17 cellular contexts compared by ENCODE assay signal in the genomic region with DNA sequence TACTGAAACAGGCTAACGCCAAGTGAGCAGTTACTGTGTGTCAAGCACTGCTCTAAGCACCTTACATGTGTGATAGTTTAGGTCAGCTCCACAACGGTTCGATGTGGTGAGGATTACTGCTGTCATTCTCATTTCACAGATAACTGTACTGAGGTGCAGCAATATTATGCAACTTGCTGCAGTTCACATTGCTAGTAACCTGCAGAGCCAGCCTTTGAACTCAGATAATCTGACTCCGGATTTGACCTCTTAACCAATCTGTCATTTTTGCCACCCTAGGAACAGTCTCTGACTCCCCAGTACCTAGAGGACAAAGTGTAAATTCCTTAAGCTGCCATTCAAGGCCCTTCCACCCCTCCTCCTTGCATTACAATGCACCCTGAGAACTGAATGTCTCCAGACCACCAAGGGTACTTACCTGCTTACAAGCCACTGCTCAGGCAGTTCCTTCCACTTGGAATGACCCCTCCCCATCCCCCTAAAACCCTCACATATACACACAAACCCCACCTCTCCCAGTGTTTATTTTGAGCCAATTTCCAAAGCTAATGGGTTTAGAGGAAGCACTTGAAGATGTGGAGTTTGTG. TPM values are rescaled to one million over a fixed set of nuclear protein-coding genes. Genes with fewer than 3 reads are reported as not detected.
DNase-seq lines count a peak whose midpoint lies in the region; ATAC-seq, FAIRE-seq and TF ChIP-seq lines count a peak whose summit lies in the region.
"Had no signal": no experiment of that assay in that cellular context is flagged by ENCODE, and none has a peak within 500 bp of the region (broad histone marks: within the 10 kb centered on the region; RNA-seq: fewer than 3 reads in every experiment).

No MANE protein-coding gene starts in this region.

- H4K5ac ChIP-seq in H9 (ENCODE audit: insufficient read length, low read depth, low read length): no peak overlapping the region
- no peak overlapping the region for H4K5ac ChIP-seq in H1 (ENCODE audit: insufficient read length, low read depth, low read length)

- H2AFZ ChIP-seq in H9 (ENCODE audit: low read length) (no peak overlapping the region), H1 (ENCODE audit: low read length) (no peak overlapping the region)
- H2AFZ ChIP-seq: GM23248 had no signal

- TF ChIP-seq EP300 in H1 (IDR thresholded peaks at IDR 0.05; ENCODE audit: borderline replicate concordance in 1 of 2, low read depth in 2 of 2, low read length in 2 of 2): no peak

- H3K27ac ChIP-seq in H9 (ENCODE audit: insufficient read length, low read depth, low read length): no peak overlapping the region
- no peak overlapping the region for H3K27ac ChIP-seq in H1 (ENCODE audit: low read depth, low read length)
- H3K27ac ChIP-seq in kidney (ENCODE audit: low read depth in 2 of 2, low read length in 2 of 2): no peak overlapping the region
- H3K27ac ChIP-seq: GM23248, HL-60 had no signal

- no peak overlapping the region for H4K8ac ChIP-seq in H9 (replicated peaks; ENCODE audit: insufficient read length, low read depth, low read length)
- no peak overlapping the region for H4K8ac ChIP-seq in H1 (ENCODE audit: extremely low read depth, insufficient read depth, low read length)

- no peak overlapping the region for H2AK5ac ChIP-seq in H9 (ENCODE audit: insufficient read length, low read length)
- H2AK5ac ChIP-seq in H1 (ENCODE audit: low read depth, low read length): no peak overlapping the region

- no peak for TF ChIP-seq RAD21 in H1 (IDR thresholded peaks at IDR 0.05 in 1 of 2, conservative IDR thresholded peaks at IDR 0.05 in 1 of 2; ENCODE audit: low read depth in 2 of 2, low read length in 2 of 2)

- WGBS in H9 (ENCODE audit: extremely low coverage, insufficient read length, low lambda C conversion rate): no CpG with 5 or more reads among the region's 4 CpGs
- WGBS in H1 (ENCODE audit: extremely low coverage in 1 of 2, insufficient coverage in 1 of 2, insufficient read length in 1 of 2, insufficient replicate concordance in 2 of 2, low coverage in 1 of 2, low lambda C conversion rate in 2 of 2, missing lambda C conversion rate in 1 of 2), 2 experiments: 75% methylated on average over 4 of the region's 4 CpGs; no CpG with 5 or more reads in 1 of the 2 experiments

- H3K23me2 ChIP-seq in H9 (ENCODE audit: insufficient read length, low read depth, low read length, poor library complexity, severe bottlenecking) (no peaks in the 10 kb centered on the region), H1 (ENCODE audit: low read depth, low read length) (no peaks in the 10 kb centered on the region)

- H2BK20ac ChIP-seq in H9 (ENCODE audit: low read depth, low read length, poor library complexity, severe bottlenecking): no peak overlapping the region
- no peak overlapping the region for H2BK20ac ChIP-seq in H1 (ENCODE audit: low read length)

- H3K36me3 ChIP-seq in H1 (ENCODE audit: control insufficient read depth in 2 of 4, insufficient read depth in 4 of 4, low read length in 3 of 4) (no peaks in the 10 kb centered on the region), kidney (ENCODE audit: control insufficient read depth in 1 of 2, insufficient read depth in 2 of 2, low read length in 2 of 2) (no peaks in the 10 kb centered on the region)

- H3K4me2 ChIP-seq in H9 (ENCODE audit: insufficient read depth, insufficient read length, low read length) (no peak overlapping the region), H1 (ENCODE audit: insufficient read depth in 1 of 2, low read depth in 2 of 2, low read length in 2 of 2) (peak overlapping the region; percentile 13 to 20; a peak in 2 of 4 replicates)

- H3K4me3 ChIP-seq in H1 (ENCODE audit: extremely low read depth in 1 of 4, insufficient read depth in 2 of 4, low read depth in 3 of 4, low read length in 4 of 4) (no peak overlapping the region), kidney (ENCODE audit: low read length in 2 of 2) (no peak overlapping the region)
- H3K4me3 ChIP-seq: GM23248, K562 had no signal

- H3K79me1 ChIP-seq in H9 (ENCODE audit: insufficient read depth, low read depth, low read length, poor library complexity, severe bottlenecking): no peaks in the 10 kb centered on the region
- no peaks in the 10 kb centered on the region for H3K79me1 ChIP-seq in H1 (ENCODE audit: low read depth, low read length)

- H3K4ac ChIP-seq in H9 (ENCODE audit: low read depth, low read length): no peak overlapping the region
- no peak overlapping the region for H3K4ac ChIP-seq in H1 (replicated peaks; ENCODE audit: insufficient read length, low read depth, low read length)

- H3K18ac ChIP-seq in H9 (ENCODE audit: insufficient read length, low read depth, low read length) (no peak overlapping the region), H1 (ENCODE audit: extremely low read depth, low read length) (no peak overlapping the region; the same call in 1 of the 2 replicates)

- H2BK5ac ChIP-seq in H9 (ENCODE audit: insufficient read length, low read length): no peak overlapping the region
- no peak overlapping the region for H2BK5ac ChIP-seq in H1 (ENCODE audit: low read depth, low read length)

- no peak overlapping the region for H3K56ac ChIP-seq in H9 (ENCODE audit: insufficient read length, low read depth, low read length)
- no peak overlapping the region for H3K56ac ChIP-seq in H1 (replicated peaks; ENCODE audit: insufficient read length, low read depth, low read length)

- intact Hi-C loops in kidney (cut with DNase I): no loop called here

- no peak for TF ChIP-seq POLR2A in H1 (IDR thresholded peaks at IDR 0.05; ENCODE audit: control extremely low read depth in 1 of 2, low read depth in 2 of 2, low read length in 2 of 2)

- H3K4me1 Mint-ChIP-seq in H9: peaks cover 25 to 39% of the 10 kb centered on the region in 2 experiments
- no peaks in the 10 kb centered on the region for H3K4me1 Mint-ChIP-seq in stimulated activated naive B cell treated with anti-CD40 and anti-IgM and Interleukin-4, amounts not matched to agents 10 μg/mL and 1 μg/mL and 100 μg/mL, for 72 hours
- no peaks in the 10 kb centered on the region for H3K4me1 Mint-ChIP-seq in chondrocyte (ENCODE audit: low read depth)
- H3K4me1 Mint-ChIP-seq: B cell had no signal

- H3K9me3 Mint-ChIP-seq in H9 (peaks cover 65 to 71% of the 10 kb centered on the region in 2 experiments), chondrocyte (ENCODE audit: low read depth) (peaks cover 5% of the 10 kb centered on the region)
- H3K9me3 Mint-ChIP-seq in stimulated activated naive B cell treated with anti-CD40 and anti-IgM and Interleukin-4, amounts not matched to agents 10 μg/mL and 1 μg/mL and 100 μg/mL, for 72 hours: peaks cover 7 to 9% of the 10 kb centered on the region in 2 donors
- H3K9me3 Mint-ChIP-seq: CD4-positive, alpha-beta T cell had no signal

- H3K27me3 Mint-ChIP-seq in H9 (ENCODE audit: low read depth) (peaks cover 33% of the 10 kb centered on the region), chondrocyte (ENCODE audit: low read depth) (no peaks in the 10 kb centered on the region)
- peaks cover 0 to 7% of the 10 kb centered on the region in 2 donors for H3K27me3 Mint-ChIP-seq in stimulated activated naive B cell treated with anti-CD40 and anti-IgM and Interleukin-4, amounts not matched to agents 10 μg/mL and 1 μg/mL and 100 μg/mL, for 72 hours
- H3K27me3 Mint-ChIP-seq: B cell; CD4-positive, alpha-beta T cell had no signal

- CTCF ChIA-PET in H1 (lab: Charles Lee; ENCODE audit: partially characterized antibody): interaction anchor here (0.7 kb wide), 1 partner anchor 11 kb away, joined by 3 read pairs; no protein-coding TSS in a partner anchor

- H3K36me3 Mint-ChIP-seq in H9 (ENCODE audit: insufficient read depth in 1 of 3, low read depth in 3 of 3) (peaks cover 0 to 4% (median 0%) of the 10 kb centered on the region in 3 experiments; a peak in 3 of 7 replicates), chondrocyte (ENCODE audit: low read depth) (no peaks in the 10 kb centered on the region)
- peaks cover 3 to 4% of the 10 kb centered on the region in 2 donors for H3K36me3 Mint-ChIP-seq in stimulated activated naive B cell treated with anti-CD40 and anti-IgM and Interleukin-4, amounts not matched to agents 10 μg/mL and 1 μg/mL and 100 μg/mL, for 72 hours

- H3K79me2 ChIP-seq in H9 (ENCODE audit: insufficient read depth, low read length): no peaks in the 10 kb centered on the region
- H3K79me2 ChIP-seq in H1 (ENCODE audit: control insufficient read depth in 1 of 2, insufficient read depth in 2 of 2, low read length in 2 of 2): no peaks in the 10 kb centered on the region

- H3K27ac Mint-ChIP-seq in H9: no peak overlapping the region
- no peak overlapping the region for H3K27ac Mint-ChIP-seq in stimulated activated naive B cell treated with anti-CD40 and anti-IgM and Interleukin-4, amounts not matched to agents 10 μg/mL and 1 μg/mL and 100 μg/mL, for 72 hours
- no peak overlapping the region for H3K27ac Mint-ChIP-seq in chondrocyte (ENCODE audit: unreplicated experiment)
- H3K27ac Mint-ChIP-seq: B cell; CD4-positive, alpha-beta T cell had no signal

- H3K9me3 ChIP-seq in H9 (ENCODE audit: control insufficient read depth, low read depth, low read length) (peaks cover 4% of the 10 kb centered on the region), H1 (ENCODE audit: insufficient read depth in 2 of 2, low read depth in 1 of 2, low read length in 1 of 2) (no peaks in the 10 kb centered on the region), kidney (ENCODE audit: control insufficient read depth in 1 of 2, low read length in 2 of 2) (no peaks in the 10 kb centered on the region)

- ATAC-seq in left lobe of liver: peak; percentile 83
- ATAC-seq in stimulated activated naive B cell treated with anti-CD40 and anti-IgM and Interleukin-4, amounts not matched to agents 10 μg/mL and 1 μg/mL and 100 μg/mL, for 72 hours (replicated peaks): no peak
- ATAC-seq: HCT116, K562 had no signal

- peak; percentile 97 for FAIRE-seq in H1 (lab: Jason Lieb, UNC)
- no peak for FAIRE-seq in kidney (lab: Jason Lieb, UNC)
- FAIRE-seq in RCC 7860 (lab: Jason Lieb, UNC): no peak
- FAIRE-seq: K562 had no signal

- no peak for TF ChIP-seq CTCF in H9 (conservative IDR thresholded peaks at IDR 0.05)
- no peak for TF ChIP-seq CTCF in H1 (IDR thresholded peaks at IDR 0.05; ENCODE audit: control extremely low read depth in 1 of 3, insufficient read depth in 1 of 3, low read depth in 1 of 3, low read length in 3 of 3)
- TF ChIP-seq CTCF in kidney (IDR thresholded peaks at IDR 0.05; ENCODE audit: borderline replicate concordance, extremely low read depth, insufficient read depth): no peak
- TF ChIP-seq CTCF in chondrocyte (IDR thresholded peaks at IDR 0.05): no peak

- H2BK12ac ChIP-seq in H9 (ENCODE audit: insufficient read length, low read depth, low read length): no peak overlapping the region
- no peak overlapping the region; the same call in 1 of the 2 replicates for H2BK12ac ChIP-seq in H1 (ENCODE audit: low read depth, low read length)

- H4K91ac ChIP-seq in H9 (ENCODE audit: insufficient read length, low read depth, low read length): no peak overlapping the region
- H4K91ac ChIP-seq in H1 (replicated peaks; ENCODE audit: insufficient read length, low read length): no peak overlapping the region

- POLR2A ChIA-PET in H1 (lab: Charles Lee; ENCODE audit: partially characterized antibody): no interaction called here

- H3K4me3 Mint-ChIP-seq in H9 (no peak overlapping the region; a peak in 1 of 5 replicates), chondrocyte (ENCODE audit: unreplicated experiment) (no peak overlapping the region)
- H3K4me3 Mint-ChIP-seq in stimulated activated naive B cell treated with anti-CD40 and anti-IgM and Interleukin-4, amounts not matched to agents 10 μg/mL and 1 μg/mL and 100 μg/mL, for 72 hours: no peak overlapping the region
- H3K4me3 Mint-ChIP-seq: B cell; CD4-positive, alpha-beta T cell had no signal

- H2BK120ac ChIP-seq in H9 (ENCODE audit: low read depth, low read length, poor library complexity, severe bottlenecking) (no peak overlapping the region), H1 (replicated peaks; ENCODE audit: low read depth, low read length) (no peak overlapping the region)

- H4K20me1 ChIP-seq in H9 (ENCODE audit: control insufficient read depth, insufficient read depth, insufficient read length) (no peaks in the 10 kb centered on the region), H1 (replicated peaks in 1 of 2; ENCODE audit: control insufficient read depth in 1 of 2, insufficient read depth in 2 of 2, low read length in 2 of 2) (no peaks in the 10 kb centered on the region)

- no peak overlapping the region for H3K14ac ChIP-seq in H9 (ENCODE audit: insufficient read depth, low read length)
- no peak overlapping the region for H3K14ac ChIP-seq in H1 (ENCODE audit: insufficient read length)

- H3T11ph ChIP-seq in H9 (ENCODE audit: low read length): no peak overlapping the region

- peaks cover 7% of the 10 kb centered on the region for H3K4me1 ChIP-seq in H9 (ENCODE audit: insufficient read depth, low read length)
- peaks cover 0 to 11% (median 3%) of the 10 kb centered on the region in 4 experiments; a peak in 4 of 7 replicates for H3K4me1 ChIP-seq in H1 (replicated peaks in 1 of 4; ENCODE audit: control insufficient read depth in 3 of 4, insufficient read depth in 4 of 4, low read length in 3 of 4)
- no peaks in the 10 kb centered on the region for H3K4me1 ChIP-seq in kidney (ENCODE audit: control insufficient read depth in 1 of 2, insufficient read depth in 1 of 2, low read depth in 1 of 2, low read length in 2 of 2)

- no peak overlapping the region for H3K23ac ChIP-seq in H9 (ENCODE audit: insufficient read length, low read depth, low read length)
- H3K23ac ChIP-seq in H1 (ENCODE audit: insufficient read length): no peak overlapping the region

- H3K27me3 ChIP-seq in H9 (ENCODE audit: insufficient read depth, low read length): peaks cover 4% of the 10 kb centered on the region; the same call in 1 of the 2 replicates
- H3K27me3 ChIP-seq in H1 (replicated peaks in 1 of 4; ENCODE audit: control insufficient read depth in 3 of 4, extremely low read depth in 1 of 4, insufficient read depth in 3 of 4, low read length in 3 of 4): no peaks in the 10 kb centered on the region; a peak in 2 of 7 replicates

- H2BK15ac ChIP-seq in H9 (ENCODE audit: low read depth, low read length) (no peak overlapping the region), H1 (ENCODE audit: low read length) (no peak overlapping the region)

- H3K9ac ChIP-seq in H9 (ENCODE audit: extremely low read depth, insufficient read length, low read length) (no peak overlapping the region), H1 (replicated peaks in 1 of 4; ENCODE audit: extremely low read depth in 1 of 4, low read depth in 3 of 4, low read length in 3 of 4) (no peak overlapping the region), kidney (ENCODE audit: low read length in 2 of 2) (no peak overlapping the region)
- H3K9ac ChIP-seq: GM23248 had no signal

- peak; percentile 36 for DNase-seq in H9
- DNase-seq in H1 (ENCODE audit: low read depth in 1 of 2, low spot score in 2 of 2): no peak
- no peak for DNase-seq in left lobe of liver (ENCODE audit: low spot score)
- DNase-seq in stimulated activated naive B cell treated with anti-CD40 and anti-IgM and Interleukin-4, amounts not matched to agents 10 μg/mL and 1 μg/mL and 100 μg/mL, for 72 hours: no peak
- DNase-seq in kidney: no peak
- DNase-seq in chondrocyte (ENCODE audit: low spot score): no peak
- no peak for DNase-seq in RCC 7860 (ENCODE audit: low spot score)
- DNase-seq: ACHN; C1 segment of cervical spinal cord; Calu3; CD4-positive, alpha-beta T cell; DMS 273 treated with DMSO at 0.1 percent for 48 hours; GM23248 had no signal

RNA-seq across cellular contexts. Expression of a gene that starts 24.9 kb away (rescaled TPM):
- 2.7 and 3.1 TPM in 2 replicates for total RNA-seq in H9 (2021)
- 2.3 and 3.0 TPM in 2 replicates for total RNA-seq in H1 (2021; fragmentation: NEBNext Ultra II Directional; extraction: Animal tissue kit (Norgen Biotek cat#: 25700))
- 5.4 and 6.1 TPM in 2 replicates for polyA plus RNA-seq in H1 (2011; rRNA removed)
- polyA plus RNA-seq in H1 (2011; cell fraction: cytosol; rRNA removed): 6.0 TPM
- polyA plus RNA-seq in H1 (2011; cell fraction: nucleus; rRNA removed): 4.2 TPM
- 2.6 to 5.2 TPM (median 4.2 TPM) in 4 replicates for polyA plus RNA-seq in H1 (2012, experiment 1 of 2)
- 4.1 TPM for polyA plus RNA-seq in H1 (2012, experiment 2 of 2)
- polyA plus RNA-seq in H1 (2013, experiment 1 of 2): 2.3 TPM
- polyA plus RNA-seq in H1 (2013, experiment 2 of 2): 2.1 TPM
- 2.8 and 3.6 TPM in 2 replicates for polyA minus RNA-seq in H1 (2011; rRNA and poly(A)+ RNA removed)
- 2.3 TPM for polyA minus RNA-seq in H1 (2011; cell fraction: cytosol; rRNA and poly(A)+ RNA removed)
- polyA minus RNA-seq in H1 (2011; cell fraction: nucleus; rRNA and poly(A)+ RNA removed): 2.3 TPM
- 10.8 TPM for total RNA-seq in left lobe of liver
- total RNA-seq in kidney: 53.0 TPM
- 50.6 TPM for polyA plus RNA-seq in kidney (ENCODE audit: insufficient read depth, low read depth, low replicate concordance)
- 14.4 to 33.4 TPM (median 32.9 TPM) in 3 replicates for total RNA-seq in chondrocyte
